In genomic region chr5:81251922-81252321, GRCh38 we compare ENCODE assay signal across 16 cellular contexts. TPM values are rescaled to one million over a fixed set of nuclear protein-coding genes. Genes with fewer than 3 reads are reported as not detected.
"Had no signal": no experiment of that assay in that cellular context is flagged by ENCODE, and none has a peak within 500 bp of the region (broad histone marks: within the 10 kb centered on the region; RNA-seq: fewer than 3 reads in every experiment).

No MANE protein-coding gene starts in this region.

- H3K27ac ChIP-seq: neutrophil, testis, tibial nerve, upper lobe of right lung, vagina had no signal

- H3K4me1 ChIP-seq: upper lobe of right lung had no signal

- H3K9me3 ChIP-seq: neutrophil, testis, tibial nerve, upper lobe of right lung, vagina had no signal

- DNase-seq: cortex of kidney; dorsolateral prefrontal cortex; effector CD8-positive, alpha-beta T cell; immature natural killer cell; naive thymus-derived CD8-positive, alpha-beta T cell; stimulated activated CD4-positive, alpha-beta T cell treated with anti-CD3 and anti-CD28 coated beads, Interleukin-4, amount 100 ng/mL, for 1 hour; stimulated activated CD8-positive, alpha-beta memory T cell treated with anti-CD3 and anti-CD28 coated beads, Interleukin-4, amount 100 ng/mL, for 48 hours; testis; upper lobe of right lung had no signal

- H3K27me3 ChIP-seq: dorsolateral prefrontal cortex, neutrophil, testis, tibial nerve, upper lobe of right lung, vagina had no signal

- H3K4me3 ChIP-seq: dorsolateral prefrontal cortex, testis, tibial nerve, upper lobe of right lung, vagina had no signal

- H3K36me3 ChIP-seq: neutrophil, upper lobe of right lung, vagina had no signal

- ATAC-seq: naive thymus-derived CD8-positive, alpha-beta T cell; stimulated activated memory B cell treated with anti-CD40 and anti-IgM and Interleukin-4, amounts not matched to agents 10 μg/mL and 1 μg/mL and 100 μg/mL, for 72 hours; upper lobe of right lung had no signal

RNA-seq across cellular contexts. Expression of gene CKMT2, which starts 18.8 kb away (rescaled TPM):
- total RNA-seq: chondrocyte had no signal
- polyA plus RNA-seq: keratinocyte; naive thymus-derived CD8-positive, alpha-beta T cell; neural cell had no signal
